In genomic region chr6:16548121-16548520, GRCh38 we compare ENCODE assay signal across 16 cellular contexts.
A peak's percentile ranks its signal among the peaks of the same experiment; 100 is the strongest.
DNase-seq lines count a peak whose midpoint lies in the region; ATAC-seq and TF ChIP-seq lines count a peak whose summit lies in the region.
"Had no signal": no experiment of that assay in that cellular context is flagged by ENCODE, and none has a peak within 500 bp of the region (broad histone marks: within the 10 kb centered on the region; RNA-seq: fewer than 3 reads in every experiment).

No MANE protein-coding gene starts in this region.

- DNase-seq in EH (ENCODE audit: low read depth) (peak; percentile 37), brain microvascular endothelial cell (peak; percentile 74), iris pigment epithelial cell (ENCODE audit: low read depth) (peak; percentile 66), dermis blood vessel endothelial cell (no peak), kidney glomerular epithelial cell (lab: John Stamatoyannopoulos, UW) (no peak)
- DNase-seq: AML-193, COR-L47, H7, MV-4-11, NCI-H1417 treated with DMSO at 0.1 percent for 48 hours, NCI-H2029, NCI-H2171 treated with DMSO at 0.1 percent for 48 hours, NCI-H748 treated with DMSO at 0.1 percent for 48 hours, PC-9 had no signal

- H3K27me3 ChIP-seq in brain microvascular endothelial cell (replicated peaks): no peaks in the 10 kb centered on the region

- peaks cover 6% of the 10 kb centered on the region; the same call in 1 of the 2 replicates for H3K4me1 ChIP-seq in HEK293 (ENCODE audit: control insufficient read depth, insufficient read depth, low read length)

- POLR2A ChIA-PET in HEK293 (lab: Yijun Ruan, JAX): no interaction called here

- H3K4me3 ChIP-seq in HEK293 (ENCODE audit: low read depth, low read length) (no peak overlapping the region), brain microvascular endothelial cell (ENCODE audit: low read depth, low read length) (no peak overlapping the region)
- H3K4me3 ChIP-seq: PC-9 had no signal

- H3K9me3 ChIP-seq in HEK293 (ENCODE audit: control insufficient read depth, insufficient read depth, low read depth, low read length): no peaks in the 10 kb centered on the region

- H3K36me3 ChIP-seq in HEK293 (ENCODE audit: control insufficient read depth in 2 of 2, insufficient read depth in 1 of 2, low read length in 2 of 2) (no peaks in the 10 kb centered on the region; a peak in 1 of 3 replicates), brain microvascular endothelial cell (replicated peaks) (peaks cover 3% of the 10 kb centered on the region)

- no peak overlapping the region for H3K27ac ChIP-seq in HEK293 (ENCODE audit: extremely low read depth, low read depth, low read length)
- no peak overlapping the region for H3K27ac ChIP-seq in brain microvascular endothelial cell
- H3K27ac ChIP-seq: PC-9 had no signal

- no peak for ATAC-seq in HG02840 (IDR thresholded peaks at IDR 0.05; ENCODE audit: low FRiP score, unreplicated experiment)

- CTCF ChIA-PET in HEK293 (lab: Yijun Ruan, JAX): interaction anchor here (0.6 kb wide), 1 partner anchor 21 kb away, joined by 3 read pairs; no protein-coding TSS in a partner anchor

- TF ChIP-seq CTCF in HEK293 (tag by site-specific recombination; IDR thresholded peaks at IDR 0.05) (no peak), brain microvascular endothelial cell (IDR thresholded peaks at IDR 0.05; ENCODE audit: low read depth, low read length, missing control alignments) (no peak)

- in situ Hi-C loops in brain microvascular endothelial cell (cut with HindIII; ENCODE audit: low pct_ligation_motif_present, low sequenced_read_pairs): no loop called here

TF ChIP-seq in HEK293, 187 proteins besides CTCF, POLR2A, EP300 and RAD21:
- TF ChIP-seq ZFHX2 (tag by site-specific recombination; conservative IDR thresholded peaks at IDR 0.05): 0 out of 2 replicates have a peak, but pooled peaks have one; percentile 10
- no peak for TF ChIP-seq ZNF302 (tag by site-specific recombination; IDR thresholded peaks at IDR 0.05; ENCODE audit: low read depth)

Comparison
In these comparisons a context has a peak if more than half of its experiments do, and no peak if none do; other contexts are left out.
1. DNase-seq: peak in EH (single experiment), brain microvascular endothelial cell (single experiment) and iris pigment epithelial cell (single experiment); none in dermis blood vessel endothelial cell (single experiment) and kidney glomerular epithelial cell (single experiment).